Comparison of ENCODE assay signal across 2 cellular contexts in genomic region chr12:82760423-82760822, GRCh38.
TF ChIP-seq lines count a peak whose summit lies in the region.

No MANE protein-coding gene starts in this region.

TF ChIP-seq in GM23338, 12 proteins besides CTCF, POLR2A, EP300 and RAD21 (continued from another document):
- TF ChIP-seq ZNF462 (CRISPR knock-in tag; IDR thresholded peaks at IDR 0.05) (no peak), ZNF114 (CRISPR knock-in tag; IDR thresholded peaks at IDR 0.05) (no peak), POLR2AphosphoS5 (IDR thresholded peaks at IDR 0.05; ENCODE audit: low read depth) (no peak), JUNB (IDR thresholded peaks at IDR 0.05; ENCODE audit: unreplicated experiment) (no peak), ZNF331 (CRISPR knock-in tag; IDR thresholded peaks at IDR 0.05; ENCODE audit: low read depth) (no peak), CREB1 (CRISPR knock-in tag; IDR thresholded peaks at IDR 0.05; ENCODE audit: low read depth) (no peak)

TF ChIP-seq in WTC11, 78 proteins besides CTCF, POLR2A, EP300 and RAD21 (continued from another document):
- TF ChIP-seq ATF6 (CRISPR knock-in tag; IDR thresholded peaks at IDR 0.05): no peak
- no peak for TF ChIP-seq MXD4 (CRISPR knock-in tag; IDR thresholded peaks at IDR 0.05; ENCODE audit: borderline replicate concordance)
- no peak for TF ChIP-seq FOXJ3 (CRISPR knock-in tag; IDR thresholded peaks at IDR 0.05; ENCODE audit: borderline replicate concordance)
- no peak for TF ChIP-seq EMX1 (CRISPR knock-in tag; IDR thresholded peaks at IDR 0.05)
- no peak for TF ChIP-seq GABPB1 (CRISPR knock-in tag; IDR thresholded peaks at IDR 0.05)
- TF ChIP-seq ATF1 (CRISPR knock-in tag; IDR thresholded peaks at IDR 0.05): no peak
- TF ChIP-seq PRRX2 (CRISPR knock-in tag; IDR thresholded peaks at IDR 0.05): no peak
